In genomic region chr18:54388203-54389142, GRCh38 we compare ENCODE assay signal across 1 cellular context.
A peak's percentile ranks its signal among the peaks of the same experiment; 100 is the strongest.
TF ChIP-seq lines count a peak whose summit lies in the region.

No MANE protein-coding gene starts in this region.

TF ChIP-seq in K562, 482 proteins besides CTCF, POLR2A, EP300 and RAD21 (continued from another document):
- TF ChIP-seq ARID1B (IDR thresholded peaks at IDR 0.05) (peak; percentile 76), YY1 (IDR thresholded peaks at IDR 0.05; ENCODE audit: borderline replicate concordance in 1 of 3, control insufficient read depth in 1 of 3, extremely low read depth in 1 of 3, insufficient read depth in 3 of 3, insufficient read length in 1 of 3, insufficient replicate concordance in 2 of 3, low read depth in 1 of 3, low read length in 2 of 3) (peak in 2 of 3 experiments; percentile 57 to 90), JUN (IDR thresholded peaks at IDR 0.05; ENCODE audit: borderline replicate concordance, low read depth, low read length) (peak; percentile 83), JUN (CRISPR knock-in tag; IDR thresholded peaks at IDR 0.05; ENCODE audit: borderline replicate concordance) (no peak), ZNF316 (IDR thresholded peaks at IDR 0.05) (0 out of 2 replicates have a peak, but pooled peaks have one; percentile 25), GATAD2A (IDR thresholded peaks at IDR 0.05) (peak; percentile 35; the same call in 1 of the 2 replicates), DPF2 (IDR thresholded peaks at IDR 0.05) (peak; percentile 89), SRSF7 (optimal IDR thresholded peaks at IDR 0.05; ENCODE audit: low read depth, low read length) (no peak), POLR2AphosphoS5 (IDR thresholded peaks at IDR 0.05; ENCODE audit: control insufficient read depth, insufficient read depth, low read depth, low read length) (peak; percentile 47; the same call in 1 of the 2 replicates), CBFA2T3 (IDR thresholded peaks at IDR 0.05) (peak; percentile 58), MAFG (tag; conservative IDR thresholded peaks at IDR 0.05) (0 out of 2 replicates have a peak, but pooled peaks have one; percentile 25), SMARCE1 (IDR thresholded peaks at IDR 0.05) (peak; percentile 82), SP1 (CRISPR knock-in tag; IDR thresholded peaks at IDR 0.05) (no peak), EP400 (IDR thresholded peaks at IDR 0.05) (peak; percentile 36; the same call in 1 of the 2 replicates), C11orf30 (IDR thresholded peaks at IDR 0.05; ENCODE audit: low read depth) (peak; percentile 30; the same call in 1 of the 2 replicates), CXXC5 (CRISPR knock-in tag; IDR thresholded peaks at IDR 0.05) (no peak), NFRKB (IDR thresholded peaks at IDR 0.05; ENCODE audit: low read depth) (peak; percentile 62; the same call in 1 of the 2 replicates), NFXL1 (CRISPR knock-in tag; IDR thresholded peaks at IDR 0.05) (0 out of 2 replicates have a peak, but pooled peaks have one; percentile 36), ZNF584 (CRISPR knock-in tag; IDR thresholded peaks at IDR 0.05; ENCODE audit: low read depth) (0 out of 2 replicates have a peak, but pooled peaks have one; percentile 32), ZNF551 (CRISPR knock-in tag; IDR thresholded peaks at IDR 0.05) (no peak), RCOR1 (IDR thresholded peaks at IDR 0.05; ENCODE audit: borderline replicate concordance in 1 of 2, low read depth in 2 of 2, low read length in 2 of 2) (peak in 1 of 2 experiments; percentile 45; a peak in 1 of 4 replicates), ELF1 (tag; IDR thresholded peaks at IDR 0.05) (peak; percentile 35; the same call in 1 of the 2 replicates), TAF9B (IDR thresholded peaks at IDR 0.05; ENCODE audit: partially characterized antibody) (peak; percentile 63), NEUROD1 (IDR thresholded peaks at IDR 0.05; ENCODE audit: borderline replicate concordance, low read depth, low read length, partially characterized antibody) (peak; percentile 33), MAFF (IDR thresholded peaks at IDR 0.05; ENCODE audit: low read length) (0 out of 2 replicates have a peak, but pooled peaks have one; percentile 3), BRD4 (IDR thresholded peaks at IDR 0.05) (peak; percentile 27; the same call in 1 of the 2 replicates), SOX6 (IDR thresholded peaks at IDR 0.05) (peak; percentile 30; the same call in 1 of the 2 replicates), TRIM24 (IDR thresholded peaks at IDR 0.05) (peak; percentile 55 to 75), VEZF1 (CRISPR knock-in tag; IDR thresholded peaks at IDR 0.05) (0 out of 2 replicates have a peak, but pooled peaks have one; percentile 7), EHMT2 (IDR thresholded peaks at IDR 0.05) (0 out of 2 replicates have a peak, but pooled peaks have one; percentile 15), ATF3 (IDR thresholded peaks at IDR 0.05) (peak; percentile 93), ATF3 (CRISPR knock-in tag; conservative IDR thresholded peaks at IDR 0.05) (peak; percentile 89), NFE2 (IDR thresholded peaks at IDR 0.05; ENCODE audit: low read depth) (peak; percentile 76), SMARCA4 (IDR thresholded peaks at IDR 0.05) (peak; percentile 82), TBL1XR1 (IDR thresholded peaks at IDR 0.05; ENCODE audit: low read length in 2 of 2) (peak in 1 of 2 experiments; percentile 7; a peak in 1 of 4 replicates), TAF1 (IDR thresholded peaks at IDR 0.05; ENCODE audit: control insufficient read depth, extremely low read depth, insufficient read depth, low read length, severe bottlenecking) (peak; percentile 52), RNF2 (IDR thresholded peaks at IDR 0.05) (peak; percentile 78), KLF16 (IDR thresholded peaks at IDR 0.05) (0 out of 2 replicates have a peak, but pooled peaks have one; percentile 15), CBX3 (IDR thresholded peaks at IDR 0.05; ENCODE audit: borderline replicate concordance in 1 of 2, low read length in 2 of 2) (peak in 1 of 2 experiments; percentile 63; a peak in 1 of 3 replicates), MYNN (IDR thresholded peaks at IDR 0.05) (no peak), MYNN (CRISPR knock-in tag; IDR thresholded peaks at IDR 0.05) (no peak)
- TF ChIP-seq, protein P1, sequence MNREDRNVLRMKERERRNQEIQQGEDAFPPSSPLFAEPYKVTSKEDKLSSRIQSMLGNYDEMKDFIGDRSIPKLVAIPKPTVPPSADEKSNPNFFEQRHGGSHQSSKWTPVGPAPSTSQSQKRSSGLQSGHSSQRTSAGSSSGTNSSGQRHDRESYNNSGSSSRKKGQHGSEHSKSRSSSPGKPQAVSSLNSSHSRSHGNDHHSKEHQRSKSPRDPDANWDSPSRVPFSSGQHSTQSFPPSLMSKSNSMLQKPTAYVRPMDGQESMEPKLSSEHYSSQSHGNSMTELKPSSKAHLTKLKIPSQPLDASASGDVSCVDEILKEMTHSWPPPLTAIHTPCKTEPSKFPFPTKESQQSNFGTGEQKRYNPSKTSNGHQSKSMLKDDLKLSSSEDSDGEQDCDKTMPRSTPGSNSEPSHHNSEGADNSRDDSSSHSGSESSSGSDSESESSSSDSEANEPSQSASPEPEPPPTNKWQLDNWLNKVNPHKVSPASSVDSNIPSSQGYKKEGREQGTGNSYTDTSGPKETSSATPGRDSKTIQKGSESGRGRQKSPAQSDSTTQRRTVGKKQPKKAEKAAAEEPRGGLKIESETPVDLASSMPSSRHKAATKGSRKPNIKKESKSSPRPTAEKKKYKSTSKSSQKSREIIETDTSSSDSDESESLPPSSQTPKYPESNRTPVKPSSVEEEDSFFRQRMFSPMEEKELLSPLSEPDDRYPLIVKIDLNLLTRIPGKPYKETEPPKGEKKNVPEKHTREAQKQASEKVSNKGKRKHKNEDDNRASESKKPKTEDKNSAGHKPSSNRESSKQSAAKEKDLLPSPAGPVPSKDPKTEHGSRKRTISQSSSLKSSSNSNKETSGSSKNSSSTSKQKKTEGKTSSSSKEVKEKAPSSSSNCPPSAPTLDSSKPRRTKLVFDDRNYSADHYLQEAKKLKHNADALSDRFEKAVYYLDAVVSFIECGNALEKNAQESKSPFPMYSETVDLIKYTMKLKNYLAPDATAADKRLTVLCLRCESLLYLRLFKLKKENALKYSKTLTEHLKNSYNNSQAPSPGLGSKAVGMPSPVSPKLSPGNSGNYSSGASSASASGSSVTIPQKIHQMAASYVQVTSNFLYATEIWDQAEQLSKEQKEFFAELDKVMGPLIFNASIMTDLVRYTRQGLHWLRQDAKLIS (CRISPR knock-in tag; IDR thresholded peaks at IDR 0.05) = no peak
- TF ChIP-seq, protein P2, sequence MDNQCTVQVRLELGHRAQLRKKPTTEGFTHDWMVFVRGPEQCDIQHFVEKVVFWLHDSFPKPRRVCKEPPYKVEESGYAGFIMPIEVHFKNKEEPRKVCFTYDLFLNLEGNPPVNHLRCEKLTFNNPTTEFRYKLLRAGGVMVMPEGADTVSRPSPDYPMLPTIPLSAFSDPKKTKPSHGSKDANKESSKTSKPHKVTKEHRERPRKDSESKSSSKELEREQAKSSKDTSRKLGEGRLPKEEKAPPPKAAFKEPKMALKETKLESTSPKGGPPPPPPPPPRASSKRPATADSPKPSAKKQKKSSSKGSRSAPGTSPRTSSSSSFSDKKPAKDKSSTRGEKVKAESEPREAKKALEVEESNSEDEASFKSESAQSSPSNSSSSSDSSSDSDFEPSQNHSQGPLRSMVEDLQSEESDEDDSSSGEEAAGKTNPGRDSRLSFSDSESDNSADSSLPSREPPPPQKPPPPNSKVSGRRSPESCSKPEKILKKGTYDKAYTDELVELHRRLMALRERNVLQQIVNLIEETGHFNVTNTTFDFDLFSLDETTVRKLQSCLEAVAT (IDR thresholded peaks at IDR 0.05) = 0 out of 4 replicates have a peak, but pooled peaks of 1 of the 2 experiments have one; percentile 36
- TF ChIP-seq, protein P3, sequence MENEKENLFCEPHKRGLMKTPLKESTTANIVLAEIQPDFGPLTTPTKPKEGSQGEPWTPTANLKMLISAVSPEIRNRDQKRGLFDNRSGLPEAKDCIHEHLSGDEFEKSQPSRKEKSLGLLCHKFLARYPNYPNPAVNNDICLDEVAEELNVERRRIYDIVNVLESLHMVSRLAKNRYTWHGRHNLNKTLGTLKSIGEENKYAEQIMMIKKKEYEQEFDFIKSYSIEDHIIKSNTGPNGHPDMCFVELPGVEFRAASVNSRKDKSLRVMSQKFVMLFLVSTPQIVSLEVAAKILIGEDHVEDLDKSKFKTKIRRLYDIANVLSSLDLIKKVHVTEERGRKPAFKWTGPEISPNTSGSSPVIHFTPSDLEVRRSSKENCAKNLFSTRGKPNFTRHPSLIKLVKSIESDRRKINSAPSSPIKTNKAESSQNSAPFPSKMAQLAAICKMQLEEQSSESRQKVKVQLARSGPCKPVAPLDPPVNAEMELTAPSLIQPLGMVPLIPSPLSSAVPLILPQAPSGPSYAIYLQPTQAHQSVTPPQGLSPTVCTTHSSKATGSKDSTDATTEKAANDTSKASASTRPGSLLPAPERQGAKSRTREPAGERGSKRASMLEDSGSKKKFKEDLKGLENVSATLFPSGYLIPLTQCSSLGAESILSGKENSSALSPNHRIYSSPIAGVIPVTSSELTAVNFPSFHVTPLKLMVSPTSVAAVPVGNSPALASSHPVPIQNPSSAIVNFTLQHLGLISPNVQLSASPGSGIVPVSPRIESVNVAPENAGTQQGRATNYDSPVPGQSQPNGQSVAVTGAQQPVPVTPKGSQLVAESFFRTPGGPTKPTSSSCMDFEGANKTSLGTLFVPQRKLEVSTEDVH (IDR thresholded peaks at IDR 0.05; ENCODE audit: low read depth, partially characterized antibody) = no peak
